ENCODE assay signal across 12 cellular contexts in genomic region chr10:77264107-77264506, GRCh38.
DNase-seq lines count a peak whose midpoint lies in the region; ATAC-seq and TF ChIP-seq lines count a peak whose summit lies in the region.
"Had no signal": no experiment of that assay in that cellular context is flagged by ENCODE, and none has a peak within 500 bp of the region (broad histone marks: within the 10 kb centered on the region; RNA-seq: fewer than 3 reads in every experiment).

No MANE protein-coding gene starts in this region.

- no peak for TF ChIP-seq RAD21 in neural cell (conservative IDR thresholded peaks at IDR 0.05)

- H3K4me3 ChIP-seq in neural cell (ENCODE audit: low read length), result no peak overlapping the region
- H3K4me3 ChIP-seq: upper lobe of right lung had no signal

- no peaks in the 10 kb centered on the region for H3K9me3 ChIP-seq in neural cell (ENCODE audit: low read length)
- H3K9me3 ChIP-seq: upper lobe of right lung had no signal

- no peak for TF ChIP-seq CTCF in neural cell (IDR thresholded peaks at IDR 0.05; ENCODE audit: poor library complexity, severe bottlenecking)

- no peaks in the 10 kb centered on the region for H3K79me2 ChIP-seq in neural cell (replicated peaks; ENCODE audit: insufficient read depth, low read length)

- H3K9ac ChIP-seq in neural cell (ENCODE audit: low read length), result no peak overlapping the region

- no peaks in the 10 kb centered on the region for H3K36me3 ChIP-seq in neural cell (ENCODE audit: insufficient read depth, low read length)
- H3K36me3 ChIP-seq: upper lobe of right lung had no signal

- no peaks in the 10 kb centered on the region for H3K27me3 ChIP-seq in neural cell (ENCODE audit: insufficient read depth, low read depth, low read length)
- H3K27me3 ChIP-seq: upper lobe of right lung had no signal

- no peaks in the 10 kb centered on the region for H3K9me2 ChIP-seq in neural cell (ENCODE audit: insufficient read depth, low read length)

- no peak overlapping the region for H2AFZ ChIP-seq in neural cell (ENCODE audit: low read depth, low read length)

- peak; percentile 85 for ATAC-seq in HG02759 (IDR thresholded peaks at IDR 0.05; ENCODE audit: unreplicated experiment)
- ATAC-seq in HG02970 (IDR thresholded peaks at IDR 0.05; ENCODE audit: low FRiP score, unreplicated experiment), result no peak
- ATAC-seq: upper lobe of right lung had no signal

- H3F3A ChIP-seq in neural cell (ENCODE audit: insufficient read depth, low read length, poor library complexity, severe bottlenecking), result no peaks in the 10 kb centered on the region

- H3K27ac ChIP-seq in neural cell (ENCODE audit: low read length), result peak overlapping the region; percentile 37
- H3K27ac ChIP-seq: upper lobe of right lung had no signal

- H4K20me1 ChIP-seq in neural cell (ENCODE audit: insufficient read depth), result no peaks in the 10 kb centered on the region

- DNase-seq in NOMO-1 (lab: John Stamatoyannopoulos, UW; ENCODE audit: unreplicated experiment in 2 of 2) (peak; percentile 49 to 60), NOMO-1 treated with dmso at 0.1 percent for 144 hours (lab: John Stamatoyannopoulos, UW; ENCODE audit: unreplicated experiment) (no peak), NOMO-1 treated with DMSO at 0.1 percent for 48 hours (lab: John Stamatoyannopoulos, UW; ENCODE audit: unreplicated experiment) (peak; percentile 33), cerebellar cortex (ENCODE audit: low spot score) (no peak), MV-4-11 (lab: John Stamatoyannopoulos, UW) (no peak)
- DNase-seq: endodermal cell; KG1; stimulated activated CD4-positive, alpha-beta T cell treated with anti-CD3 and anti-CD28 coated beads, Interleukin-4, amount 100 ng/mL, for 1 hour; upper lobe of right lung had no signal

- no peak overlapping the region for H3K4me2 ChIP-seq in neural cell (ENCODE audit: low read length)

- no peak for TF ChIP-seq EP300 in neural cell (conservative IDR thresholded peaks at IDR 0.05; ENCODE audit: poor library complexity, severe bottlenecking)

TF ChIP-seq in neural cell, 6 proteins besides CTCF, POLR2A, EP300 and RAD21:
- no peak for TF ChIP-seq MXI1 (conservative IDR thresholded peaks at IDR 0.05; ENCODE audit: poor library complexity, severe bottlenecking)
- no peak for TF ChIP-seq REST (IDR thresholded peaks at IDR 0.05; ENCODE audit: borderline replicate concordance)
- no peak for TF ChIP-seq EZH2 (IDR thresholded peaks at IDR 0.05; ENCODE audit: borderline replicate concordance, insufficient read depth, low read length, poor library complexity, severe bottlenecking)
- TF ChIP-seq POLR2AphosphoS5 (IDR thresholded peaks at IDR 0.05), result no peak
- no peak for TF ChIP-seq TAF1 (IDR thresholded peaks at IDR 0.05; ENCODE audit: low read depth)
- TF ChIP-seq SMC3 (conservative IDR thresholded peaks at IDR 0.05; ENCODE audit: poor library complexity), result no peak

Comparison
In these comparisons a context has a peak if more than half of its experiments do, and no peak if none do; other contexts are left out.
1. DNase-seq: peak in NOMO-1 (2 of 2) and NOMO-1 treated with DMSO at 0.1 percent for 48 hours (single experiment); none in NOMO-1 treated with dmso at 0.1 percent for 144 hours (single experiment), cerebellar cortex (single experiment) and MV-4-11 (single experiment).